In the genomic region with DNA sequence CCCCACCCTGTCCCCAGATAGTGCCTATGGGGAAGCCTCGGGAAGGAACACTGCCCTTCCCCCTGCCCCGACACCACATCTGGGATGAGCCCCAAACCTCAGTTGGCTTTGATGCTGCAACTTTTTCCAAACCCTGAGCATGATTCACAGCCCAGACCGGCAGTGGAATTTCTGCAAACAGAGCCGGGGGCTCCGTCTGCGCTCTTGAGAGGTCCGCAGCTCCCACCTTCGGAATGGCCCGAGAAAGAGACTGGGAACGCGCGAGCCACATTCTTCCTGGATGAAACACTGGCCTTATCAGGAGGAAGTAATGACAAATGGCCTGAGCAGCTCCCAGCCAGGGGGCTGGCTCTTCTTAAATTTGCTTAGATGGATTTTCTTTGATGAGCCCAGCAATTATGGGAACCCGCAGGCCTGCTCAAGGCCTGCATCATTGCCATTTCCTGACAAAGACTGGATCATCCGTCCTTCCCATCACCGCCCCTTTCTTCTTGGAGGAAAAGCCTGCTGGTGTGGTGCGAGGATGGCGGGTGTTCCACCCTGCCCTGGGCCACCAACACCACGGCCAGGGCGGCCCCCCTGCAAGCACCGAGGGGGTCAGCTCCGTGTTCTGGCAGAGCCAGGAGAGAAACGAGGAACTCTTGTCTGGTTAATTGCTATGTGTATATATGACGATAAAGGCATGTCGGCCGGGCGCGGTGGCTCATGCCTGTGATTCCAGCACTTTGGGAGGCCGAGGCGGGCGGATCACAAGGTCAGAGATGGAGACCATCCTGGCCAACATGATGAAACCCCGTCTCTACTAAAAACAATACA, we compare ENCODE assay signal across 9 cellular contexts. TPM values are rescaled to one million over a fixed set of nuclear protein-coding genes. Genes with fewer than 3 reads are reported as not detected.
A peak's percentile ranks its signal among the peaks of the same experiment; 100 is the strongest.
DNase-seq lines count a peak whose midpoint lies in the region; ATAC-seq and TF ChIP-seq lines count a peak whose summit lies in the region.
"Had no signal": no experiment of that assay in that cellular context is flagged by ENCODE, and none has a peak within 500 bp of the region (broad histone marks: within the 10 kb centered on the region; RNA-seq: fewer than 3 reads in every experiment).

No MANE protein-coding gene starts in this region.

- RAD21 ChIA-PET in HCT116 (lab: Charles Lee; ENCODE audit: low non-redundant PET in 1 of 2, low total read pairs in 2 of 2, uncharacterized antibody in 2 of 2, unreplicated experiment in 2 of 2) = no interaction called here

- H3K27me3 ChIP-seq in HCT116 (ENCODE audit: insufficient read depth, low read length) = no peaks in the 10 kb centered on the region; the same call in 1 of the 2 replicates
- H3K27me3 ChIP-seq in suprapubic skin = peaks cover 17% of the 10 kb centered on the region

- H3K4me1 ChIP-seq in HCT116 (ENCODE audit: control insufficient read depth in 1 of 2, insufficient read depth in 2 of 2, low read length in 2 of 2) (peaks cover 14 to 21% of the 10 kb centered on the region in 2 experiments), suprapubic skin (no peaks in the 10 kb centered on the region)

- peak overlapping the region; percentile 77 for H2AFZ ChIP-seq in HCT116 (ENCODE audit: low read depth, low read length, poor library complexity, severe bottlenecking)

- CTCF ChIA-PET in HCT116 (lab: Charles Lee) = no interaction called here

- WGBS in suprapubic skin = 68% methylated on average over 26 of the region's 31 CpGs

- peak; percentile 64 for DNase-seq in HCT116 (ENCODE audit: low read depth, low spot score)
- DNase-seq in amniotic stem cell (lab: John Stamatoyannopoulos, UW) = peak; percentile 97
- peak; percentile 99 for DNase-seq in iris pigment epithelial cell (ENCODE audit: low read depth)
- DNase-seq in suprapubic skin (ENCODE audit: low spot score in 2 of 2) = peak in 1 of 2 donors; percentile 61
- no peak for DNase-seq in OCI-M1 (lab: John Stamatoyannopoulos, UW)
- no peak for DNase-seq in GM19240 (ENCODE audit: insufficient read length, low spot score)

- BruUV-seq in HCT116 (replicated peaks; lab: Mats Ljungman, UMichigan) = no TSS peak

- peak overlapping the region; percentile 51 for H3K27ac ChIP-seq in HCT116 (ENCODE audit: low read depth, low read length)
- H3K27ac ChIP-seq in suprapubic skin = peak overlapping the region; percentile 27

- peak overlapping the region; percentile 15 to 49 for H3K4me3 ChIP-seq in HCT116 (replicated peaks in 1 of 2; ENCODE audit: low read depth in 1 of 2, low read length in 2 of 2)
- H3K4me3 ChIP-seq in suprapubic skin = no peak overlapping the region
- H3K4me3 ChIP-seq: GM12878 had no signal

- POLR2A ChIA-PET in HCT116 (lab: Charles Lee) = no interaction called here

- ATAC-seq in HCT116 (peak; percentile 83), esophagus mucosa (no peak), GM19463 (IDR thresholded peaks at IDR 0.05; ENCODE audit: unreplicated experiment) (no peak)
- ATAC-seq: GM12878 had no signal

- TF ChIP-seq POLR2A in HCT116 (IDR thresholded peaks at IDR 0.05; ENCODE audit: borderline replicate concordance, extremely low read depth, insufficient read depth, insufficient read length) = no peak
- TF ChIP-seq POLR2A in suprapubic skin (IDR thresholded peaks at IDR 0.05) = no peak

- H3K9me3 ChIP-seq in HCT116 (ENCODE audit: control insufficient read depth in 1 of 2, insufficient read depth in 1 of 2, low read depth in 1 of 2, low read length in 2 of 2) (peaks cover 0 to 5% of the 10 kb centered on the region in 2 experiments; a peak in 1 of 4 replicates), suprapubic skin (no peaks in the 10 kb centered on the region)

- intact Hi-C loops in HCT116 (cut with micrococcal nuclease) = no loop called here

- no peak for TF ChIP-seq RAD21 in HCT116 (IDR thresholded peaks at IDR 0.05; ENCODE audit: low read depth)

- TF ChIP-seq EP300 in suprapubic skin (IDR thresholded peaks at IDR 0.05) = no peak

- H3K9me2 ChIP-seq in HCT116 (ENCODE audit: insufficient read depth) = no peaks in the 10 kb centered on the region

- H4K20me1 ChIP-seq in HCT116 (ENCODE audit: insufficient read depth) = no peaks in the 10 kb centered on the region

- peak overlapping the region; percentile 42 for H3K9ac ChIP-seq in HCT116 (ENCODE audit: low read length)

- TF ChIP-seq CTCF in HCT116 (IDR thresholded peaks at IDR 0.05 in 2 of 3, conservative IDR thresholded peaks at IDR 0.05 in 1 of 3; ENCODE audit: borderline replicate concordance in 1 of 3, insufficient read depth in 1 of 3, low read depth in 2 of 3, low read length in 2 of 3) (no peak), suprapubic skin (IDR thresholded peaks at IDR 0.05) (no peak)

- no peaks in the 10 kb centered on the region for H3K36me3 ChIP-seq in HCT116 (ENCODE audit: control insufficient read depth in 1 of 2, insufficient read depth in 2 of 2, low read length in 2 of 2)
- H3K36me3 ChIP-seq in suprapubic skin = no peaks in the 10 kb centered on the region

- H3K79me2 ChIP-seq in HCT116 (ENCODE audit: insufficient read depth, low read length) = no peaks in the 10 kb centered on the region

- H3K4me2 ChIP-seq in HCT116 (ENCODE audit: low read length) = peak overlapping the region; percentile 85

TF ChIP-seq in HCT116, 20 proteins besides CTCF, POLR2A, EP300 and RAD21 (continues in another document):
- TF ChIP-seq ZNF274 (IDR thresholded peaks at IDR 0.05; ENCODE audit: low read depth, low read length) (no peak), EZH2phosphoT487 (IDR thresholded peaks at IDR 0.05; ENCODE audit: borderline replicate concordance) (no peak), POLR2AphosphoS5 (IDR thresholded peaks at IDR 0.05; ENCODE audit: low read depth, low read length) (no peak; the same call in 1 of the 2 replicates), ZFX (IDR thresholded peaks at IDR 0.05) (no peak), CEBPB (IDR thresholded peaks at IDR 0.05; ENCODE audit: low read depth) (peak; percentile 45; the same call in 1 of the 2 replicates), SP1 (IDR thresholded peaks at IDR 0.05; ENCODE audit: low read depth) (peak; percentile 71), EZH2 (IDR thresholded peaks at IDR 0.05) (no peak), CBX3 (IDR thresholded peaks at IDR 0.05; ENCODE audit: low read depth) (no peak), TCF7L2 (IDR thresholded peaks at IDR 0.05; ENCODE audit: borderline replicate concordance, extremely low read depth, insufficient read depth, insufficient read length) (peak; percentile 49), SRF (IDR thresholded peaks at IDR 0.05; ENCODE audit: low read depth) (no peak), ELF1 (IDR thresholded peaks at IDR 0.05; ENCODE audit: borderline replicate concordance, low read depth) (no peak), YY1 (IDR thresholded peaks at IDR 0.05; ENCODE audit: extremely low read depth, insufficient replicate concordance, low read depth, low read length) (no peak), EGR1 (IDR thresholded peaks at IDR 0.05; ENCODE audit: low read depth) (no peak)
- TF ChIP-seq, protein P1, sequence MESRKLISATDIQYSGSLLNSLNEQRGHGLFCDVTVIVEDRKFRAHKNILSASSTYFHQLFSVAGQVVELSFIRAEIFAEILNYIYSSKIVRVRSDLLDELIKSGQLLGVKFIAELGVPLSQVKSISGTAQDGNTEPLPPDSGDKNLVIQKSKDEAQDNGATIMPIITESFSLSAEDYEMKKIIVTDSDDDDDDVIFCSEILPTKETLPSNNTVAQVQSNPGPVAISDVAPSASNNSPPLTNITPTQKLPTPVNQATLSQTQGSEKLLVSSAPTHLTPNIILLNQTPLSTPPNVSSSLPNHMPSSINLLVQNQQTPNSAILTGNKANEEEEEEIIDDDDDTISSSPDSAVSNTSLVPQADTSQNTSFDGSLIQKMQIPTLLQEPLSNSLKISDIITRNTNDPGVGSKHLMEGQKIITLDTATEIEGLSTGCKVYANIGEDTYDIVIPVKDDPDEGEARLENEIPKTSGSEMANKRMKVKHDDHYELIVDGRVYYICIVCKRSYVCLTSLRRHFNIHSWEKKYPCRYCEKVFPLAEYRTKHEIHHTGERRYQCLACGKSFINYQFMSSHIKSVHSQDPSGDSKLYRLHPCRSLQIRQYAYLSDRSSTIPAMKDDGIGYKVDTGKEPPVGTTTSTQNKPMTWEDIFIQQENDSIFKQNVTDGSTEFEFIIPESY (IDR thresholded peaks at IDR 0.05; ENCODE audit: extremely low read depth, insufficient replicate concordance, low read length) = no peak
- TF ChIP-seq, protein P2, sequence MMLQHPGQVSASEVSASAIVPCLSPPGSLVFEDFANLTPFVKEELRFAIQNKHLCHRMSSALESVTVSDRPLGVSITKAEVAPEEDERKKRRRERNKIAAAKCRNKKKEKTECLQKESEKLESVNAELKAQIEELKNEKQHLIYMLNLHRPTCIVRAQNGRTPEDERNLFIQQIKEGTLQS (IDR thresholded peaks at IDR 0.05) = no peak
- TF ChIP-seq, protein P3, sequence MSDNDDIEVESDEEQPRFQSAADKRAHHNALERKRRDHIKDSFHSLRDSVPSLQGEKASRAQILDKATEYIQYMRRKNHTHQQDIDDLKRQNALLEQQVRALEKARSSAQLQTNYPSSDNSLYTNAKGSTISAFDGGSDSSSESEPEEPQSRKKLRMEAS (IDR thresholded peaks at IDR 0.05) = no peak

RNA-seq across cellular contexts. Expression of a gene that starts 38.8 kb away (rescaled TPM):
- total RNA-seq in HCT116 (2021; ENCODE audit: unreplicated experiment) (0.30 TPM), suprapubic skin (10 to 100 TPM in 3 of 4 donors, 1 to 10 TPM in 1; 8.6 to 16.5 (median 15.4) TPM), esophagus mucosa (3.3 TPM)
- polyA plus RNA-seq in HCT116 (2012) = 0.02 and 0.04 TPM in 2 replicates

Comparison
In these comparisons a context has a peak if more than half of its experiments do, and no peak if none do; other contexts are left out.
1. DNase-seq: peak in HCT116 (single experiment), amniotic stem cell (single experiment) and iris pigment epithelial cell (single experiment); none in OCI-M1 (single experiment) and GM19240 (single experiment).